In the genomic region with DNA sequence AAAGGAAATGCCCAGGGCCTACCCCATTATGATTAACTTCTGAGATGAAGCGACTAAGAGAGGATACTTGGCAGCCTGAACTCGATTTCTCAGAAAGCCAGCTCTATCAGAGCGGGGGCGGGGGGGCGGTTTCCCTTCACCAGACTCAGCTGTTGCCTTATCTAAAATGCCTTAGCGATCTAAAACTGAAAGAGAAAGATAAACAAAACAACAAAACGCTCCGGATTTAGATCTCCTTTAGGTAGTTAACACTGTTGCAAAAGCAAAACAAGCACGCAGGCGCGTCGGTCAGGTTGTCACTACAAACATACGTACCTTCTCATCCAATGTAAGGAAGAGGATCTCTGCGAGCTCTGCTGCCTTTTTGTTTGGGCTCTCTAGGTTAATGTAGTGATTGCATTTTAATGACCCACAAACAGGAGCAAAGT, we compare ENCODE assay signal across 8 cellular contexts. TPM values are rescaled to one million over a fixed set of nuclear protein-coding genes. Genes with fewer than 3 reads are reported as not detected.
A peak's percentile ranks its signal among the peaks of the same experiment; 100 is the strongest.
DNase-seq lines count a peak whose midpoint lies in the region; ATAC-seq and TF ChIP-seq lines count a peak whose summit lies in the region.

No MANE protein-coding gene starts in this region.

- peak overlapping the region; percentile 30; the same call in 1 of the 2 replicates for H3K9ac ChIP-seq in MM.1S (ENCODE audit: low read length)

- no peak for TF ChIP-seq CTCF in MM.1S (IDR thresholded peaks at IDR 0.05; ENCODE audit: low read length)

- H3K27ac ChIP-seq in MM.1S (ENCODE audit: low read length) = peak overlapping the region; percentile 47; the same call in 1 of the 2 replicates

- peaks cover 2% of the 10 kb centered on the region for H3K36me3 Mint-ChIP-seq in activated naive CD8-positive, alpha-beta T cell treated with anti-CD3 and anti-CD28 coated beads for 36 hours

- H3K4me1 Mint-ChIP-seq in activated naive CD8-positive, alpha-beta T cell treated with anti-CD3 and anti-CD28 coated beads for 36 hours = peaks cover 6% of the 10 kb centered on the region

- H3K27ac Mint-ChIP-seq in activated naive CD8-positive, alpha-beta T cell treated with anti-CD3 and anti-CD28 coated beads for 36 hours = no peak overlapping the region

- H3F3A ChIP-seq in MM.1S (ENCODE audit: insufficient read depth, low read length) = peaks cover 17% of the 10 kb centered on the region

- H3K4me3 ChIP-seq in MM.1S (ENCODE audit: low read length) = peak overlapping the region; percentile 80

- no peaks in the 10 kb centered on the region for H4K20me1 ChIP-seq in MM.1S (ENCODE audit: insufficient read depth, low read length)

- peak overlapping the region; percentile 92 for H2AFZ ChIP-seq in MM.1S (ENCODE audit: low read length)

- DNase-seq in ELF-1 (ENCODE audit: low read depth, low spot score) = peak; percentile 37
- peak; percentile 94 for DNase-seq in MM.1S
- DNase-seq in activated naive CD8-positive, alpha-beta T cell treated with anti-CD3 and anti-CD28 coated beads for 36 hours = peak; percentile 56
- DNase-seq in left ventricle myocardium superior = peak; percentile 73
- DNase-seq in renal cortical epithelial cell (ENCODE audit: low read depth) = peak; percentile 57
- DNase-seq in midbrain (lab: John Stamatoyannopoulos, UW) = no peak
- DNase-seq in HCEC 1CT = no peak

- peaks cover 76% of the 10 kb centered on the region for H3K27me3 Mint-ChIP-seq in activated naive CD8-positive, alpha-beta T cell treated with anti-CD3 and anti-CD28 coated beads for 36 hours

- H3K4me2 ChIP-seq in MM.1S (ENCODE audit: low read depth, low read length) = peak overlapping the region; percentile 90

- no peaks in the 10 kb centered on the region for H3K79me2 ChIP-seq in MM.1S (ENCODE audit: low read length)

- intact Hi-C loops in left ventricle myocardium superior (cut with micrococcal nuclease) = no loop called here

- ATAC-seq in GM21528 (IDR thresholded peaks at IDR 0.05; ENCODE audit: low FRiP score, unreplicated experiment) (peak; percentile 47), left ventricle myocardium superior (peak; percentile 0)

- peaks cover 2% of the 10 kb centered on the region for H3K9me3 Mint-ChIP-seq in activated naive CD8-positive, alpha-beta T cell treated with anti-CD3 and anti-CD28 coated beads for 36 hours

- H3K9me2 ChIP-seq in MM.1S (replicated peaks; ENCODE audit: insufficient read depth, low read length) = no peaks in the 10 kb centered on the region

- H3K27me3 ChIP-seq in MM.1S (replicated peaks; ENCODE audit: insufficient read depth, low read length) = 0 out of 2 replicates have a peak, but pooled peaks cover 6% of the 10 kb centered on the region

- peak overlapping the region; percentile 67 for H3K4me3 Mint-ChIP-seq in activated naive CD8-positive, alpha-beta T cell treated with anti-CD3 and anti-CD28 coated beads for 36 hours

- H3K36me3 ChIP-seq in MM.1S (replicated peaks; ENCODE audit: insufficient read depth, low read length) = no peaks in the 10 kb centered on the region

- no peaks in the 10 kb centered on the region for H3K9me3 ChIP-seq in MM.1S (replicated peaks; ENCODE audit: insufficient read depth, low read length)

- peaks cover 2% of the 10 kb centered on the region for H3K4me1 ChIP-seq in MM.1S (ENCODE audit: low read length)

RNA-seq across cellular contexts. Expression of a gene that starts 1.1 kb away (rescaled TPM):
- total RNA-seq in activated naive CD8-positive, alpha-beta T cell treated with anti-CD3 and anti-CD28 coated beads for 36 hours = under 1 TPM in 1 of 2 experiments, not detected in 1; 0.06 TPM
- total RNA-seq in left ventricle myocardium superior = 18.6 TPM
- total RNA-seq in renal cortical epithelial cell = 18.1 and 26.1 TPM in 2 replicates

Comparison
In these comparisons a context has a peak if more than half of its experiments do, and no peak if none do; other contexts are left out.
1. DNase-seq: peak in ELF-1 (single experiment), MM.1S (single experiment), activated naive CD8-positive, alpha-beta T cell treated with anti-CD3 and anti-CD28 coated beads for 36 hours (single experiment), left ventricle myocardium superior (single experiment) and renal cortical epithelial cell (single experiment); none in midbrain (single experiment) and HCEC 1CT (single experiment).
2. RNA of a gene that starts 1.1 kb away (total RNA-seq): 18.1 to 26.1 TPM in renal cortical epithelial cell and 18.6 TPM in left ventricle myocardium superior (single experiment); 0.06 TPM in activated naive CD8-positive, alpha-beta T cell treated with anti-CD3 and anti-CD28 coated beads for 36 hours; every median in the first group is over 10 times any median in the second.